Comparison of ENCODE assay signal across 21 cellular contexts in genomic region chr2:181310967-181311366, GRCh38.
DNase-seq lines count a peak whose midpoint lies in the region; ATAC-seq and TF ChIP-seq lines count a peak whose summit lies in the region.
"Had no signal": no experiment of that assay in that cellular context is flagged by ENCODE, and none has a peak within 500 bp of the region (broad histone marks: within the 10 kb centered on the region; RNA-seq: fewer than 3 reads in every experiment).

No MANE protein-coding gene starts in this region.

- H3K4me2 ChIP-seq in KMS-11 = peak overlapping the region; percentile 94
- no peak overlapping the region for H3K4me2 ChIP-seq in hepatocyte
- H3K4me2 ChIP-seq: neural progenitor cell, smooth muscle cell had no signal

- WGBS in hepatocyte (ENCODE audit: low lambda C conversion rate, missing lambda C conversion rate) = 91% methylated on average over 1 of the region's 1 CpG

- H4K20me1 ChIP-seq in KMS-11 (ENCODE audit: insufficient read depth) = no peaks in the 10 kb centered on the region
- H4K20me1 ChIP-seq in hepatocyte (ENCODE audit: insufficient read depth, poor library complexity, severe bottlenecking) = no peaks in the 10 kb centered on the region

- no peak overlapping the region for H3K9ac ChIP-seq in KMS-11
- H3K9ac ChIP-seq: neural progenitor cell had no signal

- H3K36me3 ChIP-seq in KMS-11 (ENCODE audit: insufficient read depth) (no peaks in the 10 kb centered on the region), hepatocyte (replicated peaks; ENCODE audit: insufficient read depth, low read depth) (no peaks in the 10 kb centered on the region)
- H3K36me3 ChIP-seq: neural progenitor cell had no signal

- H3K9me3 ChIP-seq in hepatocyte (ENCODE audit: low read depth) = no peaks in the 10 kb centered on the region

- CTCF ChIA-PET in activated naive CD4-positive, alpha-beta T cell treated with anti-CD3 and anti-CD28 coated beads for 36 hours (lab: Charles Lee) = interaction anchor here (0.6 to 3.5 kb wide), 5 partner anchors 38 to 404 kb away, joined by 3 to 14 read pairs (median 3); no protein-coding TSS in a partner anchor
- CTCF ChIA-PET in activated CD8-positive, alpha-beta T cell treated with anti-CD3 and anti-CD28 coated beads for 36 hours (lab: Charles Lee) = interaction anchor here (0.6 to 4.0 kb wide), 8 partner anchors 8 to 207 kb away, joined by 3 to 19 read pairs (median 5); partner anchors contain the start of gene ITGA4

- no peaks in the 10 kb centered on the region for H3K27me3 ChIP-seq in KMS-11 (ENCODE audit: insufficient read depth, low read depth)
- no peaks in the 10 kb centered on the region for H3K27me3 ChIP-seq in hepatocyte
- H3K27me3 ChIP-seq: dorsolateral prefrontal cortex, neural progenitor cell had no signal

- peaks cover 47% of the 10 kb centered on the region for H3K4me1 Mint-ChIP-seq in activated naive CD4-positive, alpha-beta T cell treated with anti-CD3 and anti-CD28 coated beads for 36 hours (ENCODE audit: low read depth)
- peaks cover 51% of the 10 kb centered on the region for H3K4me1 Mint-ChIP-seq in activated CD8-positive, alpha-beta T cell treated with anti-CD3 and anti-CD28 coated beads for 36 hours (ENCODE audit: low read depth)
- H3K4me1 Mint-ChIP-seq in stimulated activated naive CD8-positive, alpha-beta T cell treated with anti-CD3 and anti-CD28 coated beads, Interleukin-15, amount 100 ng/mL, for 72 hours = peaks cover 55% of the 10 kb centered on the region

- no peak for TF ChIP-seq CTCF in KMS-11 (conservative IDR thresholded peaks at IDR 0.05; ENCODE audit: low read depth, low read length)
- TF ChIP-seq CTCF in activated CD8-positive, alpha-beta T cell treated with anti-CD3 and anti-CD28 coated beads for 36 hours (IDR thresholded peaks at IDR 0.05) = no peak
- no peak for TF ChIP-seq CTCF in hepatocyte (IDR thresholded peaks at IDR 0.05; ENCODE audit: poor library complexity)

- no peak overlapping the region for H3K4me3 Mint-ChIP-seq in activated naive CD4-positive, alpha-beta T cell treated with anti-CD3 and anti-CD28 coated beads for 36 hours
- H3K4me3 Mint-ChIP-seq in activated CD8-positive, alpha-beta T cell treated with anti-CD3 and anti-CD28 coated beads for 36 hours = no peak overlapping the region
- H3K4me3 Mint-ChIP-seq in stimulated activated naive CD8-positive, alpha-beta T cell treated with anti-CD3 and anti-CD28 coated beads, Interleukin-15, amount 100 ng/mL, for 72 hours = no peak overlapping the region
- H3K4me3 Mint-ChIP-seq: mesothelial cell of epicardium, neural progenitor cell had no signal

- no peaks in the 10 kb centered on the region for H3K9me2 ChIP-seq in hepatocyte (replicated peaks; ENCODE audit: insufficient read depth)

- H3K9me3 Mint-ChIP-seq in activated naive CD4-positive, alpha-beta T cell treated with anti-CD3 and anti-CD28 coated beads for 36 hours = no peaks in the 10 kb centered on the region
- H3K9me3 Mint-ChIP-seq in activated CD8-positive, alpha-beta T cell treated with anti-CD3 and anti-CD28 coated beads for 36 hours = no peaks in the 10 kb centered on the region
- H3K9me3 Mint-ChIP-seq in stimulated activated naive CD8-positive, alpha-beta T cell treated with anti-CD3 and anti-CD28 coated beads, Interleukin-15, amount 100 ng/mL, for 72 hours = no peaks in the 10 kb centered on the region
- H3K9me3 Mint-ChIP-seq: mesothelial cell of epicardium, neural progenitor cell had no signal

- H3K79me2 ChIP-seq in KMS-11 (ENCODE audit: insufficient read depth, low read depth) (no peaks in the 10 kb centered on the region), hepatocyte (no peaks in the 10 kb centered on the region)

- peak overlapping the region; percentile 66 for H3K27ac Mint-ChIP-seq in activated naive CD4-positive, alpha-beta T cell treated with anti-CD3 and anti-CD28 coated beads for 36 hours
- H3K27ac Mint-ChIP-seq in activated CD8-positive, alpha-beta T cell treated with anti-CD3 and anti-CD28 coated beads for 36 hours = peak overlapping the region; percentile 63
- peak overlapping the region; percentile 25 to 39 for H3K27ac Mint-ChIP-seq in stimulated activated naive CD8-positive, alpha-beta T cell treated with anti-CD3 and anti-CD28 coated beads, Interleukin-15, amount 100 ng/mL, for 72 hours
- H3K27ac Mint-ChIP-seq: mesothelial cell of epicardium, neural progenitor cell had no signal

- no peak for ATAC-seq in activated CD8-positive, alpha-beta T cell treated with anti-CD3 and anti-CD28 coated beads for 36 hours
- ATAC-seq in stimulated activated naive CD8-positive, alpha-beta T cell treated with anti-CD3 and anti-CD28 coated beads, Interleukin-15, amount 100 ng/mL, for 72 hours = no peak
- ATAC-seq: K562 had no signal

- H3K27me3 Mint-ChIP-seq in activated naive CD4-positive, alpha-beta T cell treated with anti-CD3 and anti-CD28 coated beads for 36 hours (ENCODE audit: low read depth) = no peaks in the 10 kb centered on the region
- H3K27me3 Mint-ChIP-seq in activated CD8-positive, alpha-beta T cell treated with anti-CD3 and anti-CD28 coated beads for 36 hours = no peaks in the 10 kb centered on the region
- H3K27me3 Mint-ChIP-seq in stimulated activated naive CD8-positive, alpha-beta T cell treated with anti-CD3 and anti-CD28 coated beads, Interleukin-15, amount 100 ng/mL, for 72 hours = no peaks in the 10 kb centered on the region

- H3K4me1 ChIP-seq in KMS-11 (ENCODE audit: low read depth, poor library complexity, severe bottlenecking) (peaks cover 100% of the 10 kb centered on the region), hepatocyte (ENCODE audit: insufficient read depth) (no peaks in the 10 kb centered on the region)

- H3K4me3 ChIP-seq in KMS-11 (IDR thresholded peaks at IDR 0.05; ENCODE audit: insufficient read depth, low read depth, low read length) (no peak overlapping the region), hepatocyte (no peak overlapping the region)
- H3K4me3 ChIP-seq: dorsolateral prefrontal cortex, K562, neural progenitor cell, smooth muscle cell had no signal

- DNase-seq in activated naive CD4-positive, alpha-beta T cell treated with anti-CD3 and anti-CD28 coated beads for 36 hours = peak; percentile 38
- DNase-seq in activated naive CD4-positive, alpha-beta T cell (lab: John Stamatoyannopoulos, UW) = no peak
- peak; percentile 38 for DNase-seq in activated CD8-positive, alpha-beta T cell treated with anti-CD3 and anti-CD28 coated beads for 36 hours
- DNase-seq in stimulated activated naive CD8-positive, alpha-beta T cell treated with anti-CD3 and anti-CD28 coated beads, Interleukin-15, amount 100 ng/mL, for 72 hours = peak in 1 of 2 donors; percentile 20
- DNase-seq in HUDEP-2 (lab: John Stamatoyannopoulos, UW; ENCODE audit: unreplicated experiment in 76 of 76) (no peak), hepatocyte (ENCODE audit: low spot score) (no peak), iPS-NIHi11 (ENCODE audit: low spot score) (no peak)
- DNase-seq: aorta; central memory CD4-positive, alpha-beta T cell; COR-L47; dorsolateral prefrontal cortex; foreskin melanocyte; left cardiac atrium; NCI-H1105; NCI-H510A treated with DMSO at 0.1 percent for 48 hours; stimulated activated CD4-positive, alpha-beta T cell treated with anti-CD3 and anti-CD28 coated beads, Interleukin-4, amount 100 ng/mL, for 4 hours had no signal

- H2AFZ ChIP-seq in KMS-11 (ENCODE audit: low read depth) (no peak overlapping the region; the same call in 1 of the 2 replicates), hepatocyte (no peak overlapping the region)
- H2AFZ ChIP-seq: neural progenitor cell had no signal

- POLR2A ChIA-PET in activated CD8-positive, alpha-beta T cell treated with anti-CD3 and anti-CD28 coated beads for 36 hours (lab: Charles Lee) = interaction anchor here (0.8 to 4.6 kb wide), 2 partner anchors 12 to 146 kb away, joined by 3 to 26 read pairs; partner anchors contain the start of gene ITGA4

- H3K36me3 Mint-ChIP-seq in activated naive CD4-positive, alpha-beta T cell treated with anti-CD3 and anti-CD28 coated beads for 36 hours (ENCODE audit: low read depth) = no peaks in the 10 kb centered on the region
- peaks cover 2% of the 10 kb centered on the region for H3K36me3 Mint-ChIP-seq in activated CD8-positive, alpha-beta T cell treated with anti-CD3 and anti-CD28 coated beads for 36 hours (ENCODE audit: low read depth)
- H3K36me3 Mint-ChIP-seq: mesothelial cell of epicardium, neural progenitor cell had no signal

- intact Hi-C loops in activated naive CD4-positive, alpha-beta T cell treated with anti-CD3 and anti-CD28 coated beads for 36 hours (cut with micrococcal nuclease) = no loop called here
- intact Hi-C loops in activated CD8-positive, alpha-beta T cell treated with anti-CD3 and anti-CD28 coated beads for 36 hours (cut with micrococcal nuclease) = loop anchor here (5.0 kb wide), 1 partner anchor 184 kb away; no protein-coding TSS in a partner anchor

- peak overlapping the region; percentile 93 for H3K27ac ChIP-seq in KMS-11
- H3K27ac ChIP-seq in hepatocyte = no peak overlapping the region
- H3K27ac ChIP-seq: dorsolateral prefrontal cortex, neural progenitor cell had no signal

Comparison
In these comparisons a context has a peak if more than half of its experiments do, and no peak if none do; other contexts are left out.
1. DNase-seq: peak in activated naive CD4-positive, alpha-beta T cell treated with anti-CD3 and anti-CD28 coated beads for 36 hours (single experiment) and activated CD8-positive, alpha-beta T cell treated with anti-CD3 and anti-CD28 coated beads for 36 hours (single experiment); none in activated naive CD4-positive, alpha-beta T cell (0 of 4), HUDEP-2 (0 of 76), hepatocyte (single experiment) and iPS-NIHi11 (single experiment).
2. Peak in every context shown above with its lines, with median percentiles within 50 percentile points of each other: H3K27ac Mint-ChIP-seq.